Comparison of ENCODE assay signal across 8 cellular contexts in genomic region chr4:54091637-54092404, GRCh38. TPM values are rescaled to one million over a fixed set of nuclear protein-coding genes. Genes with fewer than 3 reads are reported as not detected.
A peak's percentile ranks its signal among the peaks of the same experiment; 100 is the strongest.
DNase-seq lines count a peak whose midpoint lies in the region; ATAC-seq and TF ChIP-seq lines count a peak whose summit lies in the region.

No MANE protein-coding gene starts in this region.

- peak overlapping the region; percentile 76 for H2BK5ac ChIP-seq in neuronal stem cell (ENCODE audit: low read length)

- CTCF ChIA-PET in CD4-positive, alpha-beta T cell (lab: Charles Lee): interaction anchor here (1.0 kb wide), 1 partner anchor 17 kb away, joined by 3 read pairs; no protein-coding TSS in a partner anchor

- H3K27ac Mint-ChIP-seq in CD4-positive, alpha-beta T cell: no peak overlapping the region

- H2BK15ac ChIP-seq in neuronal stem cell (ENCODE audit: low read length): no peak overlapping the region

- H3K9ac ChIP-seq in HUES48 (ENCODE audit: low read depth, low read length): no peak overlapping the region
- peak overlapping the region; percentile 82 for H3K9ac ChIP-seq in neuronal stem cell (ENCODE audit: low read depth, low read length, poor library complexity)
- peak overlapping the region in 3 of 5 donors; percentile 3 to 66 (median 29) for H3K9ac ChIP-seq in subcutaneous abdominal adipose tissue (ENCODE audit: low read length in 5 of 5)

- no peak overlapping the region for H3K14ac ChIP-seq in neuronal stem cell (ENCODE audit: low read length)

- H3K4me3 Mint-ChIP-seq in CD4-positive, alpha-beta T cell: peak overlapping the region; percentile 88

- H3K4ac ChIP-seq in neuronal stem cell (ENCODE audit: low read length): no peak overlapping the region

- H2BK120ac ChIP-seq in neuronal stem cell (ENCODE audit: low read depth, low read length): no peak overlapping the region

- no peaks in the 10 kb centered on the region for H3K9me3 Mint-ChIP-seq in CD4-positive, alpha-beta T cell

- H2BK12ac ChIP-seq in neuronal stem cell (ENCODE audit: low read length): peak overlapping the region; percentile 59

- H3K36me3 ChIP-seq in HUES48 (ENCODE audit: control insufficient read depth, insufficient read depth, low read length) (no peaks in the 10 kb centered on the region), neuronal stem cell (replicated peaks in 1 of 2; ENCODE audit: control insufficient read depth in 2 of 2, insufficient read depth in 2 of 2, low read length in 2 of 2) (no peaks in the 10 kb centered on the region), subcutaneous abdominal adipose tissue (ENCODE audit: control insufficient read depth in 5 of 5, insufficient read depth in 5 of 5, low read length in 5 of 5) (no peaks in the 10 kb centered on the region)

- H3K36me3 Mint-ChIP-seq in CD4-positive, alpha-beta T cell (ENCODE audit: low read depth): no peaks in the 10 kb centered on the region

- WGBS in neuronal stem cell (ENCODE audit: extremely low coverage in 2 of 2, insufficient read length in 2 of 2, insufficient replicate concordance in 1 of 2), 2 donors: no CpG with 5 or more reads among the region's 48 CpGs

- peaks cover 32% of the 10 kb centered on the region for H3K4me1 Mint-ChIP-seq in CD4-positive, alpha-beta T cell (ENCODE audit: low read depth)

- H3K18ac ChIP-seq in neuronal stem cell (ENCODE audit: low read length): peak overlapping the region; percentile 41

- no peak overlapping the region for H4K91ac ChIP-seq in neuronal stem cell (ENCODE audit: low read depth, low read length, poor library complexity)

- TF ChIP-seq CTCF in CD4-positive, alpha-beta T cell (IDR thresholded peaks at IDR 0.05): no peak

- peak; percentile 93 for ATAC-seq in CD4-positive, alpha-beta T cell (ENCODE audit: poor library complexity)
- peak; percentile 56 for ATAC-seq in GM19452 (IDR thresholded peaks at IDR 0.05; ENCODE audit: unreplicated experiment)

- H3K23ac ChIP-seq in neuronal stem cell (ENCODE audit: low read depth, low read length, poor library complexity): peak overlapping the region; percentile 70

- H3K79me1 ChIP-seq in neuronal stem cell (ENCODE audit: low read depth, low read length): no peaks in the 10 kb centered on the region

- no peak overlapping the region for H4K8ac ChIP-seq in neuronal stem cell (ENCODE audit: low read depth, low read length)

- no peak overlapping the region for H3K27ac ChIP-seq in CD4-positive, alpha-beta T cell (ENCODE audit: low read depth, low read length)
- H3K27ac ChIP-seq in HUES48 (ENCODE audit: low read depth, low read length) (no peak overlapping the region), neuronal stem cell (replicated peaks; ENCODE audit: low read length) (no peak overlapping the region), subcutaneous abdominal adipose tissue (ENCODE audit: low read depth, low read length) (no peak overlapping the region)

- H2AK5ac ChIP-seq in neuronal stem cell (ENCODE audit: low read depth, low read length): no peak overlapping the region

- H2AFZ ChIP-seq in neuronal stem cell (ENCODE audit: low read length): peak overlapping the region; percentile 77

- peaks cover 49% of the 10 kb centered on the region for H3K27me3 ChIP-seq in CD4-positive, alpha-beta T cell (ENCODE audit: control insufficient read depth, insufficient read depth, low read length)
- H3K27me3 ChIP-seq in HUES48 (ENCODE audit: control insufficient read depth, insufficient read depth, low read length) (peaks cover 93% of the 10 kb centered on the region), neuronal stem cell (ENCODE audit: control insufficient read depth in 3 of 3, insufficient read depth in 3 of 3, low read depth in 1 of 3, low read length in 3 of 3) (peaks cover 25 to 93% (median 60%) of the 10 kb centered on the region in 3 experiments), subcutaneous abdominal adipose tissue (ENCODE audit: control insufficient read depth in 5 of 5, insufficient read depth in 4 of 5, low read length in 5 of 5) (peaks cover 8 to 49% (median 33%) of the 10 kb centered on the region in 5 donors)

- H3K9me3 ChIP-seq in CD4-positive, alpha-beta T cell (ENCODE audit: control insufficient read depth, low read length): no peaks in the 10 kb centered on the region
- H3K9me3 ChIP-seq in HUES48 (ENCODE audit: control insufficient read depth, insufficient read depth, low read length): no peaks in the 10 kb centered on the region
- peaks cover 0 to 2% of the 10 kb centered on the region in 2 donors for H3K9me3 ChIP-seq in neuronal stem cell (replicated peaks in 1 of 2; ENCODE audit: control insufficient read depth in 2 of 2, insufficient read depth in 1 of 2, low read depth in 1 of 2, low read length in 2 of 2)
- H3K9me3 ChIP-seq in subcutaneous abdominal adipose tissue (ENCODE audit: control insufficient read depth in 5 of 5, low read length in 5 of 5): no peaks in the 10 kb centered on the region

- H3K4me1 ChIP-seq in HUES48 (ENCODE audit: control insufficient read depth, insufficient read depth, low read length) (peaks cover 53% of the 10 kb centered on the region), neuronal stem cell (ENCODE audit: control insufficient read depth in 2 of 2, insufficient read depth in 1 of 2, low read depth in 1 of 2, low read length in 2 of 2) (peaks cover 16 to 17% of the 10 kb centered on the region in 2 donors), subcutaneous abdominal adipose tissue (ENCODE audit: control insufficient read depth in 5 of 5, insufficient read depth in 5 of 5, low read length in 5 of 5) (peaks cover 0 to 22% (median 16%) of the 10 kb centered on the region in 5 donors)

- H3K27me3 Mint-ChIP-seq in CD4-positive, alpha-beta T cell: peaks cover 62% of the 10 kb centered on the region

- peak overlapping the region; percentile 64 for H3K4me2 ChIP-seq in neuronal stem cell (ENCODE audit: insufficient read depth, low read length, poor library complexity, severe bottlenecking)

- DNase-seq in CD4-positive, alpha-beta T cell: peak; percentile 66 to 84 (median 80)
- DNase-seq in RKO (ENCODE audit: low spot score): peak; percentile 81
- DNase-seq in activated gamma-delta T cell (lab: John Stamatoyannopoulos, UW): peak; percentile 47
- peak; percentile 35 for DNase-seq in foreskin melanocyte
- DNase-seq in neuronal stem cell (ENCODE audit: low spot score): no peak

- intact Hi-C loops in CD4-positive, alpha-beta T cell (cut with DNase I, micrococcal nuclease): loop anchor here (2.0 to 10.0 kb wide), 2 partner anchors 27 to 1227 kb away; partner anchors contain the start of genes CHIC2 (in 1 of the 2) and RASL11B (in 1 of the 2)

- H3K4me3 ChIP-seq in HUES48 (ENCODE audit: low read depth, low read length) (peak overlapping the region; percentile 58), neuronal stem cell (ENCODE audit: low read length in 2 of 2) (peak overlapping the region; percentile 22 to 71), subcutaneous abdominal adipose tissue (ENCODE audit: low read depth in 1 of 5, low read length in 5 of 5) (peak overlapping the region; percentile 58 to 90 (median 82))

- POLR2A ChIA-PET in CD4-positive, alpha-beta T cell (lab: Charles Lee): interaction anchor here (0.6 to 0.9 kb wide), 3 partner anchors 26 to 36 kb away, joined by 3 to 4 read pairs (median 3); no protein-coding TSS in a partner anchor

RNA-seq across cellular contexts. Expression of gene GSX2, which starts 8.1 kb away (rescaled TPM):
- not detected for total RNA-seq in CD4-positive, alpha-beta T cell
- polyA plus RNA-seq in neuronal stem cell (2013, experiment 1 of 2): not detected
- polyA plus RNA-seq in neuronal stem cell (2013, experiment 2 of 2): not detected

RNA-seq across cellular contexts. Expression of gene CHIC2, which starts 27.4 kb away (rescaled TPM):
- total RNA-seq in CD4-positive, alpha-beta T cell: 10 to 100 TPM; 53.8 to 59.2 TPM
- 8.4 TPM for polyA plus RNA-seq in neuronal stem cell (2013, experiment 1 of 2)
- 8.9 TPM for polyA plus RNA-seq in neuronal stem cell (2013, experiment 2 of 2)
